In the genomic region with DNA sequence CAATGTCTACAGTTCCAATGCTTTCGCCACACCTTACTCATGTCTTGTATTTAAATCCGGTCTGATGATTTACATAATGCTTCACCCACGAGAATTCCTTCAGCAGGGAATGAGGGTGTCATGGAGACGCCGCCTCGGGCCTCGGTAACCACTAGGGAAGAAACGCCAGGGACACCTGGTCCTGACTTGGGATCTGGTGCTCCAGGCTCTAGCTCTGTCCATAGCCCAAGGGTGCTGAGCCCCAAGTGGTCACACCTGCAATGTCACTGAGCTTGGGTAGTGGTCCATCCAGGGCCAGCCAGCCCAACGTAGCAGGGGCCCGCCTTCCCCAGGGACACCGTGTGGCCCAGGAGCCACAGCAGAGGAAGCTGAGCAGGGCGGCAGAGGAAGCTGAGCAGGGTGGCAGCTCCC, we compare ENCODE assay signal across 13 cellular contexts. TPM values are rescaled to one million over a fixed set of nuclear protein-coding genes. Genes with fewer than 3 reads are reported as not detected.
A peak's percentile ranks its signal among the peaks of the same experiment; 100 is the strongest.
DNase-seq lines count a peak whose midpoint lies in the region; ATAC-seq, FAIRE-seq and TF ChIP-seq lines count a peak whose summit lies in the region.
"Had no signal": no experiment of that assay in that cellular context is flagged by ENCODE, and none has a peak within 500 bp of the region (broad histone marks: within the 10 kb centered on the region; RNA-seq: fewer than 3 reads in every experiment).

No MANE protein-coding gene starts in this region.

- H3K27me3 Mint-ChIP-seq in activated T-helper 17 cell treated with anti-CD3 and anti-CD28 coated beads, Interleukin-2, amount 50 U/mL, for 72 hours = no peaks in the 10 kb centered on the region

- H3K9ac ChIP-seq in DND-41 (ENCODE audit: low read depth, low read length) = no peak overlapping the region

- peak overlapping the region; percentile 74 for H3K4me3 Mint-ChIP-seq in activated T-helper 17 cell treated with anti-CD3 and anti-CD28 coated beads, Interleukin-2, amount 50 U/mL, for 72 hours

- H3K36me3 Mint-ChIP-seq in activated T-helper 17 cell treated with anti-CD3 and anti-CD28 coated beads, Interleukin-2, amount 50 U/mL, for 72 hours (ENCODE audit: low read depth) = no peaks in the 10 kb centered on the region

- FAIRE-seq in small intestine (lab: Jason Lieb, UNC) = no peak
- FAIRE-seq: frontal cortex had no signal

- H3K4me1 ChIP-seq in DND-41 (ENCODE audit: insufficient read depth, low read length) (peaks cover 11% of the 10 kb centered on the region), small intestine (ENCODE audit: control insufficient read depth in 2 of 2, insufficient read depth in 1 of 2, low read depth in 1 of 2, low read length in 1 of 2) (no peaks in the 10 kb centered on the region)
- H3K4me1 ChIP-seq: testis had no signal

- WGBS in small intestine, 3 donors = 75 to 86% (median 77%) methylated on average over 12 of the region's 12 CpGs

- ATAC-seq in DND-41 (ENCODE audit: insufficient read depth, low read depth) (0 out of 3 replicates have a peak, but pooled peaks have one; percentile 10), HG03432 (IDR thresholded peaks at IDR 0.05; ENCODE audit: unreplicated experiment) (peak; percentile 5), HG02678 (IDR thresholded peaks at IDR 0.05; ENCODE audit: unreplicated experiment) (no peak), HG03135 (IDR thresholded peaks at IDR 0.05; ENCODE audit: unreplicated experiment) (no peak)
- ATAC-seq in activated T-helper 17 cell treated with anti-CD3 and anti-CD28 coated beads, Interleukin-2, amount 50 U/mL, for 72 hours (replicated peaks) = peak; percentile 13

- H3K9me3 Mint-ChIP-seq in activated T-helper 17 cell treated with anti-CD3 and anti-CD28 coated beads, Interleukin-2, amount 50 U/mL, for 72 hours = no peaks in the 10 kb centered on the region

- H3K27ac Mint-ChIP-seq in activated T-helper 17 cell treated with anti-CD3 and anti-CD28 coated beads, Interleukin-2, amount 50 U/mL, for 72 hours = peak overlapping the region; percentile 45

- H3K27me3 ChIP-seq in DND-41 (ENCODE audit: insufficient read depth, low read length, poor library complexity) (no peaks in the 10 kb centered on the region), small intestine (ENCODE audit: control insufficient read depth in 2 of 2, insufficient read depth in 2 of 2, low read length in 2 of 2) (no peaks in the 10 kb centered on the region)
- H3K27me3 ChIP-seq: cardiac muscle cell, left lung, testis had no signal

- peaks cover 8% of the 10 kb centered on the region for H3K4me1 Mint-ChIP-seq in activated T-helper 17 cell treated with anti-CD3 and anti-CD28 coated beads, Interleukin-2, amount 50 U/mL, for 72 hours

- no peaks in the 10 kb centered on the region for H3K9me3 ChIP-seq in DND-41 (ENCODE audit: insufficient read depth, low read length, severe bottlenecking)
- H3K9me3 ChIP-seq in small intestine (ENCODE audit: control insufficient read depth, low read depth) = no peaks in the 10 kb centered on the region
- H3K9me3 ChIP-seq: left lung, testis had no signal

- no peak overlapping the region for H3K4me3 ChIP-seq in DND-41 (ENCODE audit: low read depth in 1 of 2, low read length in 2 of 2)
- no peak overlapping the region for H3K4me3 ChIP-seq in small intestine (ENCODE audit: low read depth in 1 of 2, low read length in 2 of 2)
- H3K4me3 ChIP-seq: cardiac muscle cell, left lung, testis had no signal

- no peak overlapping the region for H2AFZ ChIP-seq in DND-41 (ENCODE audit: low read depth, low read length)

- no peak for DNase-seq in DND-41
- peak; percentile 30 for DNase-seq in middle frontal gyrus (ENCODE audit: extremely low spot score, low spot score)
- DNase-seq in NCI-H1436 (lab: John Stamatoyannopoulos, UW) = no peak
- no peak for DNase-seq in small intestine
- DNase-seq: NCI-H446, testis had no signal

- no peaks in the 10 kb centered on the region for H3K79me2 ChIP-seq in DND-41 (ENCODE audit: insufficient read depth, low read length)

- H3K27ac ChIP-seq in DND-41 (ENCODE audit: low read length) = no peak overlapping the region
- no peak overlapping the region for H3K27ac ChIP-seq in small intestine (ENCODE audit: low read depth in 1 of 2, low read length in 1 of 2)
- H3K27ac ChIP-seq: cardiac muscle cell, testis had no signal

- H3K36me3 ChIP-seq in DND-41 (ENCODE audit: insufficient read depth, low read length) = no peaks in the 10 kb centered on the region
- no peaks in the 10 kb centered on the region for H3K36me3 ChIP-seq in small intestine (ENCODE audit: control insufficient read depth in 2 of 2, insufficient read depth in 2 of 2, low read length in 2 of 2)
- H3K36me3 ChIP-seq: cardiac muscle cell, left lung had no signal

- TF ChIP-seq CTCF in DND-41 (IDR thresholded peaks at IDR 0.05; ENCODE audit: borderline replicate concordance, extremely low read depth, low read length, poor library complexity, severe bottlenecking) = no peak

- H3K4me2 ChIP-seq in DND-41 (ENCODE audit: insufficient read depth, low read length) = no peak overlapping the region

- H4K20me1 ChIP-seq in DND-41 (ENCODE audit: insufficient read depth, low read length) = no peaks in the 10 kb centered on the region

RNA-seq across cellular contexts. Expression of gene PRKAG2, which starts 37.4 kb away (rescaled TPM):
- 10 to 100 TPM; 21.6 to 31.7 TPM for total RNA-seq in activated T-helper 17 cell treated with anti-CD3 and anti-CD28 coated beads, Interleukin-2, amount 50 U/mL, for 72 hours
- 10 to 100 TPM; 26.3 to 57.9 (median 55.1) TPM for polyA plus RNA-seq in small intestine

Comparison
In these comparisons a context has a peak if more than half of its experiments do, and no peak if none do; other contexts are left out.
1. ATAC-seq: peak in DND-41 (single experiment), HG03432 (single experiment) and activated T-helper 17 cell treated with anti-CD3 and anti-CD28 coated beads, Interleukin-2, amount 50 U/mL, for 72 hours (single experiment); none in HG02678 (single experiment) and HG03135 (single experiment).